ENCODE assay signal across 17 cellular contexts in genomic region chr7:27547401-27547800, GRCh38.
DNase-seq lines count a peak whose midpoint lies in the region; ATAC-seq and TF ChIP-seq lines count a peak whose summit lies in the region.
"Had no signal": no experiment of that assay in that cellular context is flagged by ENCODE, and none has a peak within 500 bp of the region (broad histone marks: within the 10 kb centered on the region; RNA-seq: fewer than 3 reads in every experiment).

No MANE protein-coding gene starts in this region.

- H2BK5ac ChIP-seq in trophoblast cell (ENCODE audit: low read depth, low read length, poor library complexity): no peak overlapping the region

- H3K36me3 ChIP-seq in BJ (ENCODE audit: control insufficient read depth, insufficient read depth, low read length) (no peaks in the 10 kb centered on the region), trophoblast cell (ENCODE audit: control insufficient read depth in 1 of 2, insufficient read depth in 2 of 2, low read length in 2 of 2) (no peaks in the 10 kb centered on the region)
- H3K36me3 ChIP-seq: SJCRH30, vagina had no signal

- H3K23ac ChIP-seq in trophoblast cell (ENCODE audit: low read length): no peak overlapping the region

- no peaks in the 10 kb centered on the region for H3K9me3 ChIP-seq in trophoblast cell (ENCODE audit: insufficient read depth, low read depth, low read length)
- H3K9me3 ChIP-seq: right atrium auricular region, SJCRH30, vagina had no signal

- POLR2A ChIA-PET in BJ (lab: Charles Lee): interaction anchor here (0.5 to 0.6 kb wide), 2 partner anchors 216 to 450 kb away, joined by 3 read pairs; no protein-coding TSS in a partner anchor

- H3K27me3 ChIP-seq in BJ (ENCODE audit: control insufficient read depth, insufficient read depth, low read length): no peaks in the 10 kb centered on the region
- no peaks in the 10 kb centered on the region for H3K27me3 ChIP-seq in trophoblast cell (ENCODE audit: insufficient read depth, low read length)
- H3K27me3 ChIP-seq: foreskin keratinocyte, right atrium auricular region, SJCRH30, vagina had no signal

- CTCF ChIA-PET in BJ (lab: Yijun Ruan, JAX): interaction anchor here (1.3 kb wide), 1 partner anchor 11 kb away, joined by 3 read pairs; no protein-coding TSS in a partner anchor

- DNase-seq in BJ (ENCODE audit: low read depth) (peak; percentile 41), NCI-H226 (peak; percentile 48), fibroblast of gingiva (ENCODE audit: low read depth) (peak; percentile 71), trophoblast cell (peak; percentile 19 to 76), mucosa of gallbladder (ENCODE audit: low spot score) (no peak)
- DNase-seq: activated naive CD4-positive, alpha-beta T cell treated with anti-CD3 and anti-CD28 coated beads, Interleukin-2, amount 50 U/mL, for 16 hours; activated T-cell treated with anti-CD3 and anti-CD28 coated beads for 4 hours; NCI-H2029; NCI-H510A treated with DMSO at 0.1 percent for 48 hours; SJCRH30; stimulated activated CD4-positive, alpha-beta T cell treated with anti-CD3 and anti-CD28 coated beads, Interleukin-1b, Interleukin-23, amount 100 ng/mL, for 48 hours had no signal

- no peak overlapping the region for H2BK12ac ChIP-seq in trophoblast cell (ENCODE audit: low read length)

- H2AFZ ChIP-seq in trophoblast cell (ENCODE audit: insufficient read depth, low read length, poor library complexity): no peak overlapping the region

- H3K14ac ChIP-seq in trophoblast cell (ENCODE audit: low read length): no peak overlapping the region

- H4K12ac ChIP-seq in trophoblast cell (ENCODE audit: low read depth, low read length): no peak overlapping the region

- no peak overlapping the region for H3K4ac ChIP-seq in trophoblast cell (ENCODE audit: low read depth, low read length)

- no peak overlapping the region for H3K4me2 ChIP-seq in trophoblast cell (ENCODE audit: low read length)

- H3K18ac ChIP-seq in trophoblast cell (ENCODE audit: low read length): no peak overlapping the region

- H3K4me3 ChIP-seq in BJ (ENCODE audit: low read depth, low read length): no peak overlapping the region
- no peak overlapping the region for H3K4me3 ChIP-seq in trophoblast cell (ENCODE audit: low read depth, low read length)
- H3K4me3 ChIP-seq: right atrium auricular region, SJCRH30, vagina had no signal

- no peaks in the 10 kb centered on the region for H3K79me1 ChIP-seq in trophoblast cell (ENCODE audit: low read length)

- no peaks in the 10 kb centered on the region for H3K79me2 ChIP-seq in trophoblast cell (ENCODE audit: control insufficient read depth, insufficient read depth, low read length, poor library complexity)

- no peak overlapping the region for H4K91ac ChIP-seq in trophoblast cell (ENCODE audit: low read depth, low read length)

- no CpG with 5 or more reads among the region's 1 CpG for WGBS in trophoblast cell (ENCODE audit: extremely low coverage, insufficient coverage, insufficient read length)

- TF ChIP-seq CTCF in BJ (IDR thresholded peaks at IDR 0.05; ENCODE audit: insufficient read depth, low read depth, low read length): no peak

- H2BK120ac ChIP-seq in trophoblast cell (ENCODE audit: insufficient read depth, low read length, poor library complexity): no peak overlapping the region

- H3K9ac ChIP-seq in trophoblast cell (ENCODE audit: low read length): no peak overlapping the region

- H2AK5ac ChIP-seq in trophoblast cell (ENCODE audit: low read length): no peak overlapping the region

- H3K27ac ChIP-seq in trophoblast cell (ENCODE audit: low read depth, low read length): no peak overlapping the region
- H3K27ac ChIP-seq: foreskin keratinocyte, right atrium auricular region, SJCRH30, vagina had no signal

- H4K8ac ChIP-seq in trophoblast cell (ENCODE audit: low read depth, low read length): no peak overlapping the region

- no peak for ATAC-seq in HG02840 (IDR thresholded peaks at IDR 0.05; ENCODE audit: low FRiP score, unreplicated experiment)
- no peak for ATAC-seq in HG02973 (IDR thresholded peaks at IDR 0.05; ENCODE audit: unreplicated experiment)
- ATAC-seq in GM18517 (IDR thresholded peaks at IDR 0.05; ENCODE audit: unreplicated experiment): no peak
- ATAC-seq: foreskin keratinocyte had no signal

- H3K4me1 ChIP-seq in trophoblast cell (ENCODE audit: control insufficient read depth in 1 of 2, insufficient read depth in 2 of 2, low read length in 2 of 2): no peaks in the 10 kb centered on the region
- H3K4me1 ChIP-seq: foreskin keratinocyte, right atrium auricular region, SJCRH30 had no signal
